29 cellular contexts compared by ENCODE assay signal in genomic region chr1:158290571-158290935, GRCh38.
A peak's percentile ranks its signal among the peaks of the same experiment; 100 is the strongest.
DNase-seq lines count a peak whose midpoint lies in the region; ATAC-seq and TF ChIP-seq lines count a peak whose summit lies in the region.
"Had no signal": no experiment of that assay in that cellular context is flagged by ENCODE, and none has a peak within 500 bp of the region (broad histone marks: within the 10 kb centered on the region; RNA-seq: fewer than 3 reads in every experiment).

No MANE protein-coding gene starts in this region.

- H3K9ac ChIP-seq in OCI-LY1 (ENCODE audit: low read length) = no peak overlapping the region

- DNase-seq in NOMO-1 (lab: John Stamatoyannopoulos, UW; ENCODE audit: unreplicated experiment in 2 of 2) = peak; percentile 16 to 37
- DNase-seq in NOMO-1 treated with dmso at 0.1 percent for 144 hours (lab: John Stamatoyannopoulos, UW; ENCODE audit: unreplicated experiment) = no peak
- no peak for DNase-seq in GM12864 (ENCODE audit: low read depth)
- peak; percentile 22 for DNase-seq in medulla oblongata (ENCODE audit: extremely low spot score)
- DNase-seq in foreskin fibroblast = no peak
- no peak for DNase-seq in T-helper 2 cell treated with Interferon-gamma antibody and Interleukin-4, amounts not matched to agents 5 μg/mL and 100 μg/mL, for 36 hours (ENCODE audit: low spot score)
- DNase-seq: 8988T; activated CD4-positive, alpha-beta memory T cell treated with anti-CD3 and anti-CD28 coated beads for 36 hours; activated naive CD8-positive, alpha-beta T cell treated with anti-CD3 and anti-CD28 coated beads for 36 hours; CD8-positive, alpha-beta memory T cell; central memory CD4-positive, alpha-beta T cell; GF-D8; HCEC 1CT; head of caudate nucleus; kidney glomerular epithelial cell; mesendoderm; NCI-H446; RPMI8226; stimulated activated CD8-positive, alpha-beta memory T cell treated with anti-CD3 and anti-CD28 coated beads, Interleukin-4, amount 100 ng/mL, for 48 hours; T1000 had no signal

- H4K20me1 ChIP-seq in OCI-LY1 (ENCODE audit: insufficient read depth, low read length) = no peaks in the 10 kb centered on the region

- H3F3A ChIP-seq in OCI-LY1 (ENCODE audit: insufficient read depth, low read length) = no peaks in the 10 kb centered on the region

- H3K4me1 Mint-ChIP-seq in T-helper 2 cell treated with Interferon-gamma antibody and Interleukin-4, amounts not matched to agents 5 μg/mL and 100 μg/mL, for 36 hours (ENCODE audit: low read depth) = peaks cover 14% of the 10 kb centered on the region

- H3K4me3 ChIP-seq in GM12864 (ENCODE audit: low read depth, low read length) (peak overlapping the region; percentile 38), OCI-LY1 (ENCODE audit: low read depth, low read length, poor library complexity, severe bottlenecking) (peak overlapping the region; percentile 21), foreskin fibroblast (ENCODE audit: low read depth in 1 of 2, low read length in 2 of 2) (no peak overlapping the region)
- H3K4me3 ChIP-seq: ascending aorta, prostate gland had no signal

- no peak overlapping the region for H3K27ac Mint-ChIP-seq in T-helper 2 cell treated with Interferon-gamma antibody and Interleukin-4, amounts not matched to agents 5 μg/mL and 100 μg/mL, for 36 hours
- H3K27ac Mint-ChIP-seq: activated CD4-positive, alpha-beta memory T cell treated with anti-CD3 and anti-CD28 coated beads for 36 hours; activated naive CD8-positive, alpha-beta T cell treated with anti-CD3 and anti-CD28 coated beads for 36 hours; activated T-helper 2 cell treated with anti-CD3 and anti-CD28 coated beads, Interferon-gamma antibody, Interleukin-2, Interleukin-4, amounts not matched to agents 10 μg/mL and 5 μg/mL and 100 μg/mL, durations not matched to agents 14 hours and 24 hours and 36 hours; CD8-positive, alpha-beta memory T cell; type B pancreatic cell had no signal

- H3K36me3 ChIP-seq in OCI-LY1 (ENCODE audit: insufficient read depth, low read length) = no peaks in the 10 kb centered on the region
- H3K36me3 ChIP-seq: ascending aorta, neutrophil, prostate gland had no signal

- peaks cover 45% of the 10 kb centered on the region for H3K4me1 ChIP-seq in OCI-LY1 (ENCODE audit: insufficient read depth, low read length, severe bottlenecking)
- H3K4me1 ChIP-seq: ascending aorta, prostate gland had no signal

- no peaks in the 10 kb centered on the region for H3K36me3 Mint-ChIP-seq in T-helper 2 cell treated with Interferon-gamma antibody and Interleukin-4, amounts not matched to agents 5 μg/mL and 100 μg/mL, for 36 hours (ENCODE audit: low read depth)
- H3K36me3 Mint-ChIP-seq: activated CD4-positive, alpha-beta memory T cell treated with anti-CD3 and anti-CD28 coated beads for 36 hours; activated naive CD8-positive, alpha-beta T cell treated with anti-CD3 and anti-CD28 coated beads for 36 hours; CD8-positive, alpha-beta memory T cell; type B pancreatic cell had no signal

- no peaks in the 10 kb centered on the region for H3K27me3 ChIP-seq in OCI-LY1 (ENCODE audit: insufficient read depth, low read length)
- H3K27me3 ChIP-seq: ascending aorta had no signal

- no peaks in the 10 kb centered on the region for H3K9me3 ChIP-seq in OCI-LY1 (ENCODE audit: low read length)
- H3K9me3 ChIP-seq: ascending aorta, neutrophil, prostate gland had no signal

- peak overlapping the region; percentile 43 for H3K4me2 ChIP-seq in OCI-LY1 (ENCODE audit: low read length)

- H3K4me3 Mint-ChIP-seq in T-helper 2 cell treated with Interferon-gamma antibody and Interleukin-4, amounts not matched to agents 5 μg/mL and 100 μg/mL, for 36 hours = no peak overlapping the region
- H3K4me3 Mint-ChIP-seq: activated CD4-positive, alpha-beta memory T cell treated with anti-CD3 and anti-CD28 coated beads for 36 hours; activated naive CD8-positive, alpha-beta T cell treated with anti-CD3 and anti-CD28 coated beads for 36 hours; CD8-positive, alpha-beta memory T cell; type B pancreatic cell had no signal

- no peak overlapping the region for H2AFZ ChIP-seq in OCI-LY1 (ENCODE audit: low read length)

- no peak for ATAC-seq in HG03342 (IDR thresholded peaks at IDR 0.05; ENCODE audit: unreplicated experiment)
- ATAC-seq: activated CD4-positive, CD25-positive, alpha-beta regulatory T cell treated with anti-CD3 and anti-CD28 coated beads, Interleukin-2, amount 50 U/mL, for 24 hours; SK-N-SH treated with all-trans-retinoic acid at 6 μM for 48 hours had no signal

- H3K27me3 Mint-ChIP-seq in T-helper 2 cell treated with Interferon-gamma antibody and Interleukin-4, amounts not matched to agents 5 μg/mL and 100 μg/mL, for 36 hours (ENCODE audit: low read depth) = no peaks in the 10 kb centered on the region

- H3K9me3 Mint-ChIP-seq in T-helper 2 cell treated with Interferon-gamma antibody and Interleukin-4, amounts not matched to agents 5 μg/mL and 100 μg/mL, for 36 hours = no peaks in the 10 kb centered on the region
- H3K9me3 Mint-ChIP-seq: activated naive CD8-positive, alpha-beta T cell treated with anti-CD3 and anti-CD28 coated beads for 36 hours; activated T-helper 2 cell treated with anti-CD3 and anti-CD28 coated beads, Interferon-gamma antibody, Interleukin-2, Interleukin-4, amounts not matched to agents 10 μg/mL and 5 μg/mL and 100 μg/mL, durations not matched to agents 14 hours and 24 hours and 36 hours; type B pancreatic cell had no signal

- no peak for TF ChIP-seq CTCF in GM12864 (IDR thresholded peaks at IDR 0.05; ENCODE audit: low read depth, low read length, missing control alignments)
- TF ChIP-seq CTCF in OCI-LY1 (IDR thresholded peaks at IDR 0.05; ENCODE audit: low read length) = no peak
- TF ChIP-seq CTCF in foreskin fibroblast (IDR thresholded peaks at IDR 0.05; ENCODE audit: low read depth, low read length) = no peak

- no peak overlapping the region for H3K27ac ChIP-seq in OCI-LY1 (ENCODE audit: low read depth, low read length, poor library complexity, severe bottlenecking)
- H3K27ac ChIP-seq: ascending aorta, neutrophil, prostate gland had no signal

- H3K79me2 ChIP-seq in OCI-LY1 (ENCODE audit: insufficient read depth, low read length) = no peaks in the 10 kb centered on the region

- H3K9me2 ChIP-seq in OCI-LY1 (ENCODE audit: low read depth, low read length) = no peaks in the 10 kb centered on the region

Comparison
In these comparisons a context has a peak if more than half of its experiments do, and no peak if none do; other contexts are left out.
1. DNase-seq: peak in NOMO-1 (2 of 2) and medulla oblongata (single experiment); none in NOMO-1 treated with dmso at 0.1 percent for 144 hours (single experiment), GM12864 (single experiment), foreskin fibroblast (0 of 2) and T-helper 2 cell treated with Interferon-gamma antibody and Interleukin-4, amounts not matched to agents 5 μg/mL and 100 μg/mL, for 36 hours (single experiment).
2. H3K4me3 ChIP-seq: peak in GM12864 (single experiment) and OCI-LY1 (single experiment); none in foreskin fibroblast (0 of 2).